In genomic region chr3:56919137-56919796, GRCh38 we compare ENCODE assay signal across 1 cellular context.
TF ChIP-seq lines count a peak whose summit lies in the region.

No MANE protein-coding gene starts in this region.

TF ChIP-seq in GM23338, 12 proteins besides CTCF, POLR2A, EP300 and RAD21 (continued from another document):
- TF ChIP-seq, protein P1, sequence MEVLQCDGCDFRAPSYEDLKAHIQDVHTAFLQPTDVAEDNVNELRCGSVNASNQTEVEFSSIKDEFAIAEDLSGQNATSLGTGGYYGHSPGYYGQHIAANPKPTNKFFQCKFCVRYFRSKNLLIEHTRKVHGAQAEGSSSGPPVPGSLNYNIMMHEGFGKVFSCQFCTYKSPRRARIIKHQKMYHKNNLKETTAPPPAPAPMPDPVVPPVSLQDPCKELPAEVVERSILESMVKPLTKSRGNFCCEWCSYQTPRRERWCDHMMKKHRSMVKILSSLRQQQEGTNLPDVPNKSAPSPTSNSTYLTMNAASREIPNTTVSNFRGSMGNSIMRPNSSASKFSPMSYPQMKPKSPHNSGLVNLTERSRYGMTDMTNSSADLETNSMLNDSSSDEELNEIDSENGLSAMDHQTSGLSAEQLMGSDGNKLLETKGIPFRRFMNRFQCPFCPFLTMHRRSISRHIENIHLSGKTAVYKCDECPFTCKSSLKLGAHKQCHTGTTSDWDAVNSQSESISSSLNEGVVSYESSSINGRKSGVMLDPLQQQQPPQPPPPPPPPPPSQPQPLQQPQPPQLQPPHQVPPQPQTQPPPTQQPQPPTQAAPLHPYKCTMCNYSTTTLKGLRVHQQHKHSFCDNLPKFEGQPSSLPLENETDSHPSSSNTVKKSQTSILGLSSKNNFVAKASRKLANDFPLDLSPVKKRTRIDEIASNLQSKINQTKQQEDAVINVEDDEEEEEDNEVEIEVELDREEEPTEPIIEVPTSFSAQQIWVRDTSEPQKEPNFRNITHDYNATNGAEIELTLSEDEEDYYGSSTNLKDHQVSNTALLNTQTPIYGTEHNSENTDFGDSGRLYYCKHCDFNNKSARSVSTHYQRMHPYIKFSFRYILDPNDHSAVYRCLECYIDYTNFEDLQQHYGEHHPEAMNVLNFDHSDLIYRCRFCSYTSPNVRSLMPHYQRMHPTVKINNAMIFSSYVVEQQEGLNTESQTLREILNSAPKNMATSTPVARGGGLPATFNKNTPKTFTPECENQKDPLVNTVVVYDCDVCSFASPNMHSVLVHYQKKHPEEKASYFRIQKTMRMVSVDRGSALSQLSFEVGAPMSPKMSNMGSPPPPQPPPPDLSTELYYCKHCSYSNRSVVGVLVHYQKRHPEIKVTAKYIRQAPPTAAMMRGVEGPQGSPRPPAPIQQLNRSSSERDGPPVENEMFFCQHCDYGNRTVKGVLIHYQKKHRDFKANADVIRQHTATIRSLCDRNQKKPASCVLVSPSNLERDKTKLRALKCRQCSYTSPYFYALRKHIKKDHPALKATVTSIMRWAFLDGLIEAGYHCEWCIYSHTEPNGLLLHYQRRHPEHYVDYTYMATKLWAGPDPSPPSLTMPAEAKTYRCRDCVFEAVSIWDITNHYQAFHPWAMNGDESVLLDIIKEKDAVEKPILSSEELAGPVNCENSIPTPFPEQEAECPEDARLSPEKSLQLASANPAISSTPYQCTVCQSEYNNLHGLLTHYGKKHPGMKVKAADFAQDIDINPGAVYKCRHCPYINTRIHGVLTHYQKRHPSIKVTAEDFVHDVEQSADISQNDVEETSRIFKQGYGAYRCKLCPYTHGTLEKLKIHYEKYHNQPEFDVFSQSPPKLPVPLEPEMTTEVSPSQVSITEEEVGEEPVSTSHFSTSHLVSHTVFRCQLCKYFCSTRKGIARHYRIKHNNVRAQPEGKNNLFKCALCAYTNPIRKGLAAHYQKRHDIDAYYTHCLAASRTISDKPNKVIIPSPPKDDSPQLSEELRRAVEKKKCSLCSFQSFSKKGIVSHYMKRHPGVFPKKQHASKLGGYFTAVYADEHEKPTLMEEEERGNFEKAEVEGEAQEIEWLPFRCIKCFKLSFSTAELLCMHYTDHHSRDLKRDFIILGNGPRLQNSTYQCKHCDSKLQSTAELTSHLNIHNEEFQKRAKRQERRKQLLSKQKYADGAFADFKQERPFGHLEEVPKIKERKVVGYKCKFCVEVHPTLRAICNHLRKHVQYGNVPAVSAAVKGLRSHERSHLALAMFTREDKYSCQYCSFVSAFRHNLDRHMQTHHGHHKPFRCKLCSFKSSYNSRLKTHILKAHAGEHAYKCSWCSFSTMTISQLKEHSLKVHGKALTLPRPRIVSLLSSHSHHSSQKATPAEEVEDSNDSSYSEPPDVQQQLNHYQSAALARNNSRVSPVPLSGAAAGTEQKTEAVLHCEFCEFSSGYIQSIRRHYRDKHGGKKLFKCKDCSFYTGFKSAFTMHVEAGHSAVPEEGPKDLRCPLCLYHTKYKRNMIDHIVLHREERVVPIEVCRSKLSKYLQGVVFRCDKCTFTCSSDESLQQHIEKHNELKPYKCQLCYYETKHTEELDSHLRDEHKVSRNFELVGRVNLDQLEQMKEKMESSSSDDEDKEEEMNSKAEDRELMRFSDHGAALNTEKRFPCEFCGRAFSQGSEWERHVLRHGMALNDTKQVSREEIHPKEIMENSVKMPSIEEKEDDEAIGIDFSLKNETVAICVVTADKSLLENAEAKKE (CRISPR knock-in tag; IDR thresholded peaks at IDR 0.05), result no peak
- TF ChIP-seq ZNF114 (CRISPR knock-in tag; IDR thresholded peaks at IDR 0.05) (no peak), CREB1 (CRISPR knock-in tag; IDR thresholded peaks at IDR 0.05; ENCODE audit: low read depth) (no peak), EZH2 (IDR thresholded peaks at IDR 0.05; ENCODE audit: low read depth, unreplicated experiment) (no peak), POLR2AphosphoS5 (IDR thresholded peaks at IDR 0.05; ENCODE audit: low read depth) (no peak), ZNF331 (CRISPR knock-in tag; IDR thresholded peaks at IDR 0.05; ENCODE audit: low read depth) (no peak)
- TF ChIP-seq, protein P2, sequence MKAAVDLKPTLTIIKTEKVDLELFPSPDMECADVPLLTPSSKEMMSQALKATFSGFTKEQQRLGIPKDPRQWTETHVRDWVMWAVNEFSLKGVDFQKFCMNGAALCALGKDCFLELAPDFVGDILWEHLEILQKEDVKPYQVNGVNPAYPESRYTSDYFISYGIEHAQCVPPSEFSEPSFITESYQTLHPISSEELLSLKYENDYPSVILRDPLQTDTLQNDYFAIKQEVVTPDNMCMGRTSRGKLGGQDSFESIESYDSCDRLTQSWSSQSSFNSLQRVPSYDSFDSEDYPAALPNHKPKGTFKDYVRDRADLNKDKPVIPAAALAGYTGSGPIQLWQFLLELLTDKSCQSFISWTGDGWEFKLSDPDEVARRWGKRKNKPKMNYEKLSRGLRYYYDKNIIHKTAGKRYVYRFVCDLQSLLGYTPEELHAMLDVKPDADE (IDR thresholded peaks at IDR 0.05), result no peak
TF ChIP-seq in GM23338: peak in this region for 0.
